Comparison of ENCODE assay signal across 12 cellular contexts in genomic region chr20:50309764-50310672, GRCh38.
DNase-seq lines count a peak whose midpoint lies in the region; ATAC-seq and TF ChIP-seq lines count a peak whose summit lies in the region.
"Had no signal": no experiment of that assay in that cellular context is flagged by ENCODE, and none has a peak within 500 bp of the region (broad histone marks: within the 10 kb centered on the region; RNA-seq: fewer than 3 reads in every experiment).

No MANE protein-coding gene starts in this region.

- TF ChIP-seq CTCF in MCF 10A (IDR thresholded peaks at IDR 0.05; ENCODE audit: unreplicated experiment): no peak
- no peak for TF ChIP-seq CTCF in mammary epithelial cell (conservative IDR thresholded peaks at IDR 0.05 in 1 of 2, IDR thresholded peaks at IDR 0.05 in 1 of 2; ENCODE audit: extremely low read depth in 1 of 2, insufficient read depth in 1 of 2, low read depth in 1 of 2, low read length in 2 of 2)
- no peak for TF ChIP-seq CTCF in nephron (IDR thresholded peaks at IDR 0.05; ENCODE audit: unreplicated experiment in 3 of 3)
- TF ChIP-seq CTCF in transverse colon (IDR thresholded peaks at IDR 0.05): no peak

- POLR2A ChIA-PET in MCF 10A (lab: Yijun Ruan, JAX): interaction anchor here (0.5 to 7.4 kb wide), 10 partner anchors 11 to 592 kb away, joined by 3 to 43 read pairs (median 7); partner anchors contain the start of genes CEBPB and PEDS1

- H3K4me1 Mint-ChIP-seq in MCF 10A (ENCODE audit: insufficient read depth, unreplicated experiment) (peaks cover 60% of the 10 kb centered on the region), nephron (peaks cover 64% of the 10 kb centered on the region)
- H3K4me1 Mint-ChIP-seq: activated naive CD4-positive, alpha-beta T cell treated with anti-CD3 and anti-CD28 coated beads, Interleukin-2, amount 10 ng/mL, durations not matched to agents 7 days and 5 days had no signal

- H3K36me3 ChIP-seq in mammary epithelial cell (ENCODE audit: insufficient read depth, low read length): no peaks in the 10 kb centered on the region
- H3K36me3 ChIP-seq in duodenal mucosa (ENCODE audit: control insufficient read depth in 1 of 2, insufficient read depth in 2 of 2, low read length in 2 of 2): no peaks in the 10 kb centered on the region
- no peaks in the 10 kb centered on the region for H3K36me3 ChIP-seq in transverse colon
- H3K36me3 ChIP-seq: thoracic aorta had no signal

- no peak overlapping the region for H3K27ac ChIP-seq in mammary epithelial cell (ENCODE audit: insufficient read depth, low read depth, low read length)
- H3K27ac ChIP-seq in duodenal mucosa (ENCODE audit: low read depth, low read length): no peak overlapping the region
- peak overlapping the region; percentile 87 to 90 (median 88) for H3K27ac ChIP-seq in transverse colon

- in situ Hi-C loops in mammary epithelial cell (cut with MboI; ENCODE audit: low sequenced_read_pairs in 2 of 2) (no loop called here), transverse colon (cut with MboI; ENCODE audit: low pct_ligation_motif_present in 1 of 4, low pct_unique_long_range_greater_than_20kb in 1 of 4, low sequenced_read_pairs in 3 of 4) (no loop called here)

- H3K9ac ChIP-seq in mammary epithelial cell (ENCODE audit: insufficient read depth, low read length) (no peak overlapping the region), duodenal mucosa (ENCODE audit: low read depth in 1 of 2, low read length in 2 of 2) (peak overlapping the region; percentile 12 to 44)

- H3K4me3 ChIP-seq in mammary epithelial cell (replicated peaks in 1 of 3; ENCODE audit: insufficient read depth in 1 of 3, low read depth in 2 of 3, low read length in 3 of 3) (no peak overlapping the region), duodenal mucosa (ENCODE audit: low read depth in 1 of 2, low read length in 2 of 2) (no peak overlapping the region), transverse colon (no peak overlapping the region)

- H2AFZ ChIP-seq in mammary epithelial cell (ENCODE audit: low read depth, low read length): no peak overlapping the region

- dilution Hi-C loops in mammary epithelial cell (cut with HindIII; ENCODE audit: low sequenced_read_pairs): no loop called here

- H3K9me3 Mint-ChIP-seq in MCF 10A (ENCODE audit: unreplicated experiment) (peaks cover 7% of the 10 kb centered on the region), nephron (peaks cover 2% of the 10 kb centered on the region)
- H3K9me3 Mint-ChIP-seq: activated naive CD4-positive, alpha-beta T cell treated with anti-CD3 and anti-CD28 coated beads, Interleukin-2, amount 10 ng/mL, durations not matched to agents 7 days and 5 days had no signal

- H3K27me3 Mint-ChIP-seq in MCF 10A (ENCODE audit: insufficient read depth, unreplicated experiment): no peaks in the 10 kb centered on the region
- H3K27me3 Mint-ChIP-seq in nephron (ENCODE audit: low read depth): peaks cover 23% of the 10 kb centered on the region

- H4K20me1 ChIP-seq in mammary epithelial cell (ENCODE audit: insufficient read depth, low read length): no peaks in the 10 kb centered on the region

- H3K36me3 Mint-ChIP-seq in MCF 10A (ENCODE audit: insufficient read depth, unreplicated experiment) (peaks cover 12% of the 10 kb centered on the region), nephron (ENCODE audit: low read depth) (no peaks in the 10 kb centered on the region)
- H3K36me3 Mint-ChIP-seq: activated naive CD4-positive, alpha-beta T cell treated with anti-CD3 and anti-CD28 coated beads, Interleukin-2, amount 10 ng/mL, durations not matched to agents 7 days and 5 days had no signal

- H3K4me3 Mint-ChIP-seq in MCF 10A (ENCODE audit: unreplicated experiment) (no peak overlapping the region), nephron (peak overlapping the region in 1 of 3 experiments; percentile 42)
- H3K4me3 Mint-ChIP-seq: activated naive CD4-positive, alpha-beta T cell treated with anti-CD3 and anti-CD28 coated beads, Interleukin-2, amount 10 ng/mL, durations not matched to agents 7 days and 5 days had no signal

- ATAC-seq in GM21786 (IDR thresholded peaks at IDR 0.05; ENCODE audit: unreplicated experiment): no peak

- 87% methylated on average over 13 of the region's 20 CpGs for WGBS in mammary epithelial cell (ENCODE audit: low coverage, missing lambda C conversion rate)
- WGBS in transverse colon (ENCODE audit: low coverage in 1 of 2), 2 donors: 76 to 88% methylated on average over 7 to 20 of the region's 20 CpGs

- H3K4me1 ChIP-seq in mammary epithelial cell (ENCODE audit: insufficient read depth, low read length) (peaks cover 57% of the 10 kb centered on the region), duodenal mucosa (ENCODE audit: control insufficient read depth in 1 of 2, insufficient read depth in 2 of 2, low read length in 2 of 2) (peaks cover 28 to 34% of the 10 kb centered on the region in 2 donors), transverse colon (peaks cover 20 to 52% (median 31%) of the 10 kb centered on the region in 4 donors)

- no peak for TF ChIP-seq POLR2A in transverse colon (IDR thresholded peaks at IDR 0.05)

- intact Hi-C loops in MCF 10A (cut with micrococcal nuclease) (loop anchor here (10.0 kb wide), 1 partner anchor 155 kb away; no protein-coding TSS in a partner anchor), mammary epithelial cell (cut with micrococcal nuclease) (loop anchor here (5.0 kb wide), 3 partner anchors 62 to 152 kb away; no protein-coding TSS in a partner anchor), transverse colon (cut with DNase I; ENCODE audit: low total_unique reads) (loop anchor here (5.0 kb wide), 2 partner anchors 107 to 2003 kb away; no protein-coding TSS in a partner anchor)

- BruUV-seq in MCF 10A (replicated peaks; lab: Mats Ljungman, UMichigan): no TSS peak
- BruUV-seq in mammary epithelial cell (replicated peaks; lab: Mats Ljungman, UMichigan): no TSS peak

- H3K9me3 ChIP-seq in mammary epithelial cell (replicated peaks; ENCODE audit: insufficient read depth, low read length): no peaks in the 10 kb centered on the region
- H3K9me3 ChIP-seq in duodenal mucosa (ENCODE audit: control insufficient read depth in 1 of 2, low read length in 2 of 2): no peaks in the 10 kb centered on the region
- no peaks in the 10 kb centered on the region for H3K9me3 ChIP-seq in transverse colon
- H3K9me3 ChIP-seq: thoracic aorta had no signal

- H3K27me3 ChIP-seq in mammary epithelial cell (ENCODE audit: insufficient read depth, low read length) (no peaks in the 10 kb centered on the region), duodenal mucosa (ENCODE audit: control insufficient read depth in 1 of 2, insufficient read depth in 2 of 2, low read length in 2 of 2) (no peaks in the 10 kb centered on the region), transverse colon (no peaks in the 10 kb centered on the region)

- DNase-seq in MCF 10A (ENCODE audit: unreplicated experiment): no peak
- no peak for DNase-seq in mammary epithelial cell
- no peak for DNase-seq in transverse colon
- DNase-seq in NCI-H146 treated with DMSO at 0.1 percent for 48 hours (lab: John Stamatoyannopoulos, UW; ENCODE audit: unreplicated experiment): no peak
- DNase-seq in stimulated activated CD4-positive, alpha-beta T cell treated with anti-CD3 and anti-CD28 coated beads, Interleukin-4, amount 100 ng/mL, for 1 hour: no peak
- DNase-seq: activated naive CD4-positive, alpha-beta T cell treated with anti-CD3 and anti-CD28 coated beads, Interleukin-2, amount 10 ng/mL, durations not matched to agents 7 days and 5 days; cortex of kidney; NCI-H2107 had no signal

- no peaks in the 10 kb centered on the region for H3K79me2 ChIP-seq in mammary epithelial cell (ENCODE audit: insufficient read depth, low read length)

- no peak overlapping the region for H3K4me2 ChIP-seq in mammary epithelial cell (ENCODE audit: insufficient read depth, low read depth, low read length)

- H3K27ac Mint-ChIP-seq in MCF 10A (ENCODE audit: low read depth, unreplicated experiment): peak overlapping the region; percentile 49
- peak overlapping the region; percentile 63 to 92 (median 90) for H3K27ac Mint-ChIP-seq in nephron
- H3K27ac Mint-ChIP-seq: activated naive CD4-positive, alpha-beta T cell treated with anti-CD3 and anti-CD28 coated beads, Interleukin-2, amount 10 ng/mL, durations not matched to agents 7 days and 5 days had no signal

- CTCF ChIA-PET in MCF 10A (lab: Yijun Ruan, JAX): interaction anchor here (0.6 to 1.7 kb wide), 6 partner anchors 9 to 154 kb away, joined by 3 to 4 read pairs (median 3); no protein-coding TSS in a partner anchor
- CTCF ChIA-PET in mammary epithelial cell (lab: Charles Lee; ENCODE audit: low non-redundant PET): no interaction called here

- no peak for TF ChIP-seq EP300 in transverse colon (IDR thresholded peaks at IDR 0.05; ENCODE audit: low read depth)

Comparison
In these comparisons a context has a peak if more than half of its experiments do, and no peak if none do; other contexts are left out.
1. H3K27ac ChIP-seq: peak in transverse colon (4 of 4); none in mammary epithelial cell (single experiment) and duodenal mucosa (single experiment).